17 cellular contexts compared by ENCODE assay signal in genomic region chr9:13429271-13429670, GRCh38.
"Had no signal": no experiment of that assay in that cellular context is flagged by ENCODE, and none has a peak within 500 bp of the region (broad histone marks: within the 10 kb centered on the region; RNA-seq: fewer than 3 reads in every experiment).

No MANE protein-coding gene starts in this region.

- H3K4me1 ChIP-seq: body of pancreas, thyroid gland had no signal

- H3K27me3 ChIP-seq: body of pancreas, gastroesophageal sphincter, ovary, stomach, thyroid gland had no signal

- H3K27ac ChIP-seq: body of pancreas, ovary, stomach had no signal

- H3K4me3 ChIP-seq: body of pancreas, gastroesophageal sphincter, ovary, stomach, thyroid gland had no signal

- H3K9me3 ChIP-seq: body of pancreas, gastroesophageal sphincter, ovary, stomach, thyroid gland had no signal

- ATAC-seq: activated CD8-positive, alpha-beta T cell treated with anti-CD3 and anti-CD28 coated beads, Interleukin-2, amount 10 ng/mL, durations not matched to agents 7 days and 5 days; activated T-cell treated with anti-CD3 and anti-CD28 coated beads, Interleukin-2, amount 50 U/mL, for 72 hours; body of pancreas; gastroesophageal sphincter; left lobe of liver had no signal

- DNase-seq: activated B cell treated with CpG ODN at 0.5 μM for 24 hours; activated CD4-positive, alpha-beta T cell treated with anti-CD3 and anti-CD28 coated beads for 48 hours; activated CD8-positive, alpha-beta memory T cell treated with anti-CD3 and anti-CD28 coated beads, Interleukin-2, amount 50 U/mL, for 48 hours; activated CD8-positive, alpha-beta T cell treated with anti-CD3 and anti-CD28 coated beads, Interleukin-2, amount 10 ng/mL, durations not matched to agents 7 days and 5 days; activated gamma-delta T cell; activated T-cell treated with anti-CD3 and anti-CD28 coated beads, Interleukin-2, amount 50 U/mL, for 72 hours; body of pancreas; endodermal cell; erythroblast; mammary epithelial cell; naive B cell; ovary; stimulated activated CD4-positive, alpha-beta T cell treated with anti-CD3 and anti-CD28 coated beads, Interleukin-1b, Interleukin-23, amount 100 ng/mL, for 48 hours; stomach; thyroid gland had no signal

- H3K36me3 ChIP-seq: gastroesophageal sphincter, ovary, stomach, thyroid gland had no signal
